Comparison of ENCODE assay signal across 25 cellular contexts in genomic region chr19:34034318-34034846, GRCh38.
"Had no signal": no experiment of that assay in that cellular context is flagged by ENCODE, and none has a peak within 500 bp of the region (broad histone marks: within the 10 kb centered on the region; RNA-seq: fewer than 3 reads in every experiment).

No MANE protein-coding gene starts in this region.

- H3K27ac ChIP-seq: Peyer's patch, SJSA1, SK-N-MC had no signal

- ATAC-seq: HepG2, T-cell had no signal

- H3K27me3 ChIP-seq: Peyer's patch, SJSA1 had no signal

- H3K9me3 ChIP-seq: MG63, Peyer's patch, SJSA1 had no signal

- H3K36me3 ChIP-seq: MG63, Peyer's patch, SJSA1 had no signal

- H3K4me1 ChIP-seq: Peyer's patch, SJSA1 had no signal

- DNase-seq: IMR-90, Karpas-422, KG1, MG63, NCI-H1092, NCI-H1105 treated with DMSO at 0.1 percent for 48 hours, NCI-H1417 treated with DMSO at 0.1 percent for 48 hours, NCI-H146, NCI-H187, NCI-H2029, NCI-H2081 treated with DMSO at 0.1 percent for 48 hours, NCI-H2171, NCI-H226, NCI-H446, NCI-H510A, NCI-H524 treated with DMSO at 0.1 percent for 48 hours, NCI-H69, NCI-H774, Peyer's patch, Right ventricle myocardium superior, SIG-M5, T-cell had no signal

- H3K4me3 ChIP-seq: MG63, Peyer's patch, SJSA1, SK-N-MC had no signal
